In the genomic region with DNA sequence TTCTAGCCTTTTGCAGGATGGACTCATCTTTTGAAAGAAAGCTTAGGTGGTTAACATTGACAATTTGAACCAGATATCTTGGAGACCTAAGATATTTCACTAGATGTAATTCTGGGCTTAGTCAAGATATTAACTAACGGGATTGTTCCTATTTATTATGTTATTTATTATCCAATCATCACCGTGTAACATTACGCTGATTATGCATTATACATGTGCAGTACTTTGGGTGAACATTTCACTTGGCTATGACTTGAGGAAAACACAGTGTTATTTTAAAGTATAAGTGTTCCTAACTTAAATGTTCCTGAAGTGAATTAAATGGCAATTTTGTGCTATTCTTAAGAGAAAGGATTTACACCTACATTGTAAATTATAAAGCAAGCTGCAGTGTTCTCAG, we compare ENCODE assay signal across 6 cellular contexts.
"Had no signal": no experiment of that assay in that cellular context is flagged by ENCODE, and none has a peak within 500 bp of the region (broad histone marks: within the 10 kb centered on the region; RNA-seq: fewer than 3 reads in every experiment).

No MANE protein-coding gene starts in this region.

- FAIRE-seq: H1, H54 had no signal

- DNase-seq: GM23248, H9, HCEC 1CT, KG1 had no signal

- H3K27ac ChIP-seq: GM23248 had no signal

- H2AFZ ChIP-seq: GM23248 had no signal

- H3K9ac ChIP-seq: GM23248 had no signal

- H3K4me3 ChIP-seq: GM23248 had no signal
